Comparison of ENCODE assay signal across 8 cellular contexts in the genomic region with DNA sequence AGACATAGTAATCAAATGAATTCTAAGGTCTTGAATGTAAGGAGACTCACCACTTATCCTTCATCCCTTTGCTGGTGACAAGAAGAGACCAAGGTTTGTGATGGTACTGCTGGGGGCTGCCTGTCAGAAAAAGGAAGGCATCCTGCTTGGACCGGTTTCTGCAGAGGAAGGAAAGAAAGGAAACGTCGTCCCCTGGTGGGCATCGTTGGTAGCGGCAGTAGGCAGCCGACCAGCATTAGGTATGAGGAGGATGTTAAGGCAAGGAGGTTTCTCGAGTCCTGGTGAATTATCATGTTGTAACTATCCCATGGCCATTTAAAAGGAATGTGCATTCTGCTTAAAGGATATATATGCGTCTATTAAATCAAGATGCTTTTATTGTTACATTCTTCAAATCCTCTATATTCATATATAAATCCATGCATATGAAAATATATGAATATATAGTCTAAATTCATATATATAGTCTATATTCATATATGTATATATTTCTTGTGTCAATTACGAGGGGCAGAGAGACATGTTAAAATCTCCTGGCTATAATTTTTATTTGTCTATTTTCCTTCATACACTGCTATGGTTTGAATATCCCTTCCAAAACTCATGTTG.
DNase-seq lines count a peak whose midpoint lies in the region; ATAC-seq and TF ChIP-seq lines count a peak whose summit lies in the region.

No MANE protein-coding gene starts in this region.

- peaks cover 6% of the 10 kb centered on the region for H3K27me3 ChIP-seq in DND-41 (ENCODE audit: insufficient read depth, low read length, poor library complexity)

- no peaks in the 10 kb centered on the region for H3K4me1 ChIP-seq in DND-41 (ENCODE audit: insufficient read depth, low read length)

- H3K79me2 ChIP-seq in DND-41 (ENCODE audit: insufficient read depth, low read length): no peaks in the 10 kb centered on the region

- ATAC-seq in DND-41 (ENCODE audit: insufficient read depth, low read depth): peak; percentile 98
- peak; percentile 56 for ATAC-seq in HG02678 (IDR thresholded peaks at IDR 0.05; ENCODE audit: unreplicated experiment)

- no peak overlapping the region for H3K4me2 ChIP-seq in DND-41 (ENCODE audit: insufficient read depth, low read length)

- peak; percentile 100 for TF ChIP-seq CTCF in DND-41 (IDR thresholded peaks at IDR 0.05; ENCODE audit: borderline replicate concordance, extremely low read depth, low read length, poor library complexity, severe bottlenecking)

- H4K20me1 ChIP-seq in DND-41 (ENCODE audit: insufficient read depth, low read length): no peaks in the 10 kb centered on the region

- no peak overlapping the region for H3K9ac ChIP-seq in DND-41 (ENCODE audit: low read depth, low read length)

- H3K36me3 ChIP-seq in DND-41 (ENCODE audit: insufficient read depth, low read length): no peaks in the 10 kb centered on the region

- no peak overlapping the region for H3K4me3 ChIP-seq in DND-41 (ENCODE audit: low read depth in 1 of 2, low read length in 2 of 2)

- H3K9me3 ChIP-seq in DND-41 (ENCODE audit: insufficient read depth, low read length, severe bottlenecking): no peaks in the 10 kb centered on the region

- no peak overlapping the region for H3K27ac ChIP-seq in DND-41 (ENCODE audit: low read length)

- DNase-seq in DND-41 (peak; percentile 83), NCI-H226 (peak; percentile 37), dermis blood vessel endothelial cell (peak; percentile 80), lung microvascular endothelial cell (ENCODE audit: low read depth in 2 of 2) (peak; percentile 65 to 74), foreskin melanocyte (no peak)
- DNase-seq in activated CD4-positive, alpha-beta T cell treated with anti-CD3 and anti-CD28 coated beads for 48 hours: peak; percentile 84
- DNase-seq in stimulated activated CD8-positive, alpha-beta memory T cell treated with anti-CD3 and anti-CD28 coated beads, Interleukin-15, amount 100 ng/mL, for 4 hours (ENCODE audit: low read depth in 2 of 2): peak; percentile 22 to 38

- H2AFZ ChIP-seq in DND-41 (ENCODE audit: low read depth, low read length): no peak overlapping the region
